Comparison of ENCODE assay signal across 24 cellular contexts in genomic region chr5:58074222-58074621, GRCh38.
"Had no signal": no experiment of that assay in that cellular context is flagged by ENCODE, and none has a peak within 500 bp of the region (broad histone marks: within the 10 kb centered on the region; RNA-seq: fewer than 3 reads in every experiment).

No MANE protein-coding gene starts in this region.

- H3K27me3 ChIP-seq: vagina had no signal

- ATAC-seq: activated naive CD4-positive, alpha-beta T cell treated with anti-CD3 and anti-CD28 coated beads, Interleukin-2, amount 50 U/mL, for 72 hours; activated T-helper 17 cell treated with anti-CD3 and anti-CD28 coated beads, Interleukin-2, amount 50 U/mL, for 72 hours; effector memory CD8-positive, alpha-beta T cell; esophagus mucosa; sciatic nerve; stimulated activated naive B cell treated with anti-CD40 and anti-IgM and Interleukin-4, amounts not matched to agents 10 μg/mL and 1 μg/mL and 100 μg/mL, for 72 hours; WTC11 had no signal

- FAIRE-seq: endothelial cell of umbilical vein had no signal

- H3K36me3 ChIP-seq: vagina had no signal

- H3K4me3 ChIP-seq: smooth muscle cell, vagina had no signal

- DNase-seq: activated CD4-positive, alpha-beta T cell treated with anti-CD3 and anti-CD28 coated beads, Interleukin-2, amount 50 U/mL, for 4 hours; activated CD8-positive, alpha-beta memory T cell treated with anti-CD3 and anti-CD28 coated beads for 24 hours; activated CD8-positive, alpha-beta memory T cell treated with anti-CD3 and anti-CD28 coated beads, Interleukin-2, amount 50 U/mL, for 4 hours; activated T-cell treated with anti-CD3 and anti-CD28 coated beads, Interleukin-2, amount 50 U/mL, for 24 hours; aorta; caudate nucleus; dermis blood vessel endothelial cell; effector memory CD8-positive, alpha-beta T cell; foreskin melanocyte; mesendoderm; naive B cell; occipital lobe; posterior cingulate gyrus; stimulated activated CD4-positive, alpha-beta T cell treated with anti-CD3 and anti-CD28 coated beads, Interleukin-15, amount 100 ng/mL, for 24 hours; stimulated activated naive B cell treated with anti-CD40 and anti-IgM and Interleukin-4, amounts not matched to agents 10 μg/mL and 1 μg/mL and 100 μg/mL, for 72 hours; T1000 had no signal

- H3K27ac ChIP-seq: vagina had no signal

- H3K9me3 ChIP-seq: vagina had no signal
